In the genomic region with DNA sequence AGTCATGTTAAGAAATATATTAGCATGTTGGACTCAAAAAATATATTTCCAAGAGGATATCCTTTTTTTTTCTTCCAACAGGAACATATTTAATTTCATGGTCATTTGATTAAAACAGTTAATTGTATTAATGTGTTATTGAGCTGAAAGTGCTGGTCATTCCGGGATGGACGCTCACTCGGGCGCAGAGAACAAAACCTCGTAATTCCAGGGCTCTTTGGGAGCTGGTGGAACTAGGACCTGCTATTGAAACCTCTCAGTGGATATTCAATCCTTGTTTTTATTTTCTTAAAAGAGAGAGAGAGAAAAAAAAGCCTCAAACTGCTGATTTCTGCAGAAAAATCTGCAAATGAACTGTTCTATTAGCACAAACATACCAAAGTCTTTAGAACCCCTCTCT, we compare ENCODE assay signal across 26 cellular contexts.
"Had no signal": no experiment of that assay in that cellular context is flagged by ENCODE, and none has a peak within 500 bp of the region (broad histone marks: within the 10 kb centered on the region; RNA-seq: fewer than 3 reads in every experiment).

No MANE protein-coding gene starts in this region.

- H3K27ac ChIP-seq: left ventricle myocardium inferior, ovary, right atrium auricular region, right lobe of liver, stomach, testis, tibial artery, upper lobe of right lung had no signal

- H3K4me2 ChIP-seq: smooth muscle cell had no signal

- H3K9me3 Mint-ChIP-seq: natural killer cell treated with Interleukin-12 subunit alpha and Interleukin-12 subunit beta and Interleukin-15 and Interleukin-18, amount 100 ng/mL, for 72 hours; neural crest cell had no signal

- H3K27ac Mint-ChIP-seq: immature natural killer cell; naive thymus-derived CD4-positive, alpha-beta T cell; natural killer cell treated with Interleukin-12 subunit alpha and Interleukin-12 subunit beta and Interleukin-15 and Interleukin-18, amount 100 ng/mL, for 72 hours; progenitor cell of endocrine pancreas; stimulated activated naive B cell treated with anti-CD40 and anti-IgM and Interleukin-4, amounts not matched to agents 10 μg/mL and 1 μg/mL and 100 μg/mL, for 72 hours had no signal

- H3K36me3 Mint-ChIP-seq: immature natural killer cell; naive thymus-derived CD4-positive, alpha-beta T cell; natural killer cell treated with Interleukin-12 subunit alpha and Interleukin-12 subunit beta and Interleukin-15 and Interleukin-18, amount 100 ng/mL, for 72 hours; stimulated activated naive B cell treated with anti-CD40 and anti-IgM and Interleukin-4, amounts not matched to agents 10 μg/mL and 1 μg/mL and 100 μg/mL, for 72 hours had no signal

- H3K4me1 Mint-ChIP-seq: stimulated activated naive B cell treated with anti-CD40 and anti-IgM and Interleukin-4, amounts not matched to agents 10 μg/mL and 1 μg/mL and 100 μg/mL, for 72 hours had no signal

- H3K36me3 ChIP-seq: left ventricle myocardium inferior, ovary, right atrium auricular region, right lobe of liver, stomach, tibial artery, upper lobe of right lung had no signal

- ATAC-seq: naive thymus-derived CD4-positive, alpha-beta T cell; natural killer cell treated with Interleukin-12 subunit alpha and Interleukin-12 subunit beta and Interleukin-15 and Interleukin-18, amount 100 ng/mL, for 72 hours; right lobe of liver; stimulated activated naive B cell treated with anti-CD40 and anti-IgM and Interleukin-4, amounts not matched to agents 10 μg/mL and 1 μg/mL and 100 μg/mL, for 72 hours; stimulated activated naive CD8-positive, alpha-beta T cell treated with anti-CD3 and anti-CD28 coated beads, Interleukin-15, Interleukin-2, amounts not matched to agents 100 U/mL and 50 U/mL, for 24 hours; upper lobe of right lung had no signal

- H3K4me3 Mint-ChIP-seq: immature natural killer cell; naive thymus-derived CD4-positive, alpha-beta T cell; natural killer cell treated with Interleukin-12 subunit alpha and Interleukin-12 subunit beta and Interleukin-15 and Interleukin-18, amount 100 ng/mL, for 72 hours; neural crest cell; stimulated activated naive B cell treated with anti-CD40 and anti-IgM and Interleukin-4, amounts not matched to agents 10 μg/mL and 1 μg/mL and 100 μg/mL, for 72 hours had no signal

- H3K4me3 ChIP-seq: left ventricle myocardium inferior, lung, mucosa of descending colon, ovary, right atrium auricular region, right lobe of liver, smooth muscle cell, stomach, testis, tibial artery, upper lobe of right lung had no signal

- H3K9me3 ChIP-seq: left ventricle myocardium inferior, mucosa of descending colon, ovary, right atrium auricular region, right lobe of liver, stomach, testis, tibial artery, upper lobe of right lung had no signal

- H3K4me1 ChIP-seq: left ventricle myocardium inferior, right atrium auricular region, right lobe of liver, testis, tibial artery, upper lobe of right lung had no signal

- DNase-seq: hypothalamus; immature natural killer cell; kidney; left ventricle myocardium inferior; midbrain; naive thymus-derived CD4-positive, alpha-beta T cell; nucleus accumbens; ovary; right lobe of liver; stimulated activated CD4-positive, alpha-beta T cell treated with anti-CD3 and anti-CD28 coated beads, Interleukin-15, amount 100 ng/mL, for 24 hours; stimulated activated CD4-positive, alpha-beta T cell treated with anti-CD3 and anti-CD28 coated beads, Interleukin-2, amount 100 ng/mL, for 24 hours; stimulated activated CD4-positive, alpha-beta T cell treated with anti-CD3 and anti-CD28 coated beads, Interleukin-4, amount 100 ng/mL, for 1 hour; stimulated activated naive B cell treated with anti-CD40 and anti-IgM and Interleukin-4, amounts not matched to agents 10 μg/mL and 1 μg/mL and 100 μg/mL, for 72 hours; stimulated activated naive CD8-positive, alpha-beta T cell treated with anti-CD3 and anti-CD28 coated beads, Interleukin-15, Interleukin-2, amounts not matched to agents 100 U/mL and 50 U/mL, for 24 hours; stomach; testis; tibial artery; trophoblast cell; upper lobe of right lung had no signal

- H3K27me3 ChIP-seq: ovary, right atrium auricular region, testis, tibial artery had no signal
